ENCODE assay signal across 12 cellular contexts in genomic region chr9:98523231-98523901, GRCh38.
DNase-seq lines count a peak whose midpoint lies in the region; TF ChIP-seq lines count a peak whose summit lies in the region.
"Had no signal": no experiment of that assay in that cellular context is flagged by ENCODE, and none has a peak within 500 bp of the region (broad histone marks: within the 10 kb centered on the region; RNA-seq: fewer than 3 reads in every experiment).

No MANE protein-coding gene starts in this region.

- no peaks in the 10 kb centered on the region for H3K36me3 Mint-ChIP-seq in MCF 10A (ENCODE audit: insufficient read depth, unreplicated experiment)

- H3K27ac ChIP-seq in breast epithelium (no peak overlapping the region), stomach (no peak overlapping the region)

- DNase-seq in MCF 10A (ENCODE audit: unreplicated experiment) (peak; percentile 21), breast epithelium (ENCODE audit: low spot score in 2 of 2) (no peak), RPMI7951 (ENCODE audit: low read depth) (peak; percentile 26), fibroblast of villous mesenchyme (ENCODE audit: low read depth) (peak; percentile 51), HK-2 (ENCODE audit: unreplicated experiment) (no peak), DMS 273 (lab: John Stamatoyannopoulos, UW; ENCODE audit: unreplicated experiment) (no peak), stomach (no peak)
- DNase-seq in activated CD8-positive, alpha-beta memory T cell treated with anti-CD3 and anti-CD28 coated beads, Interleukin-2, amount 50 U/mL, for 48 hours, result no peak
- DNase-seq: NCI-H1436 treated with DMSO at 0.1 percent for 48 hours had no signal

- no TSS peak for BruUV-seq in MCF 10A (replicated peaks; lab: Mats Ljungman, UMichigan)

- TF ChIP-seq CTCF in MCF 10A (IDR thresholded peaks at IDR 0.05; ENCODE audit: unreplicated experiment), result peak; percentile 30
- TF ChIP-seq CTCF in breast epithelium (IDR thresholded peaks at IDR 0.05), result no peak
- TF ChIP-seq CTCF in fibroblast of villous mesenchyme (IDR thresholded peaks at IDR 0.05; ENCODE audit: insufficient read depth, low read depth, low read length), result peak; percentile 65
- TF ChIP-seq CTCF in stomach (IDR thresholded peaks at IDR 0.05), result no peak

- H3K4me3 ChIP-seq in breast epithelium (no peak overlapping the region), fibroblast of villous mesenchyme (ENCODE audit: low read depth, low read length) (no peak overlapping the region), stomach (no peak overlapping the region)

- no peak for TF ChIP-seq POLR2A in breast epithelium (IDR thresholded peaks at IDR 0.05)
- no peak for TF ChIP-seq POLR2A in stomach (IDR thresholded peaks at IDR 0.05)

- no peaks in the 10 kb centered on the region for H3K36me3 ChIP-seq in breast epithelium
- no peaks in the 10 kb centered on the region for H3K36me3 ChIP-seq in stomach

- H3K4me1 Mint-ChIP-seq in MCF 10A (ENCODE audit: insufficient read depth, unreplicated experiment), result peaks cover 8% of the 10 kb centered on the region
- H3K4me1 Mint-ChIP-seq: B cell; central memory CD8-positive, alpha-beta T cell; nephron had no signal

- POLR2A ChIA-PET in MCF 10A (lab: Yijun Ruan, JAX), result interaction anchor here (0.6 to 0.8 kb wide), 3 partner anchors 18 to 629 kb away, joined by 3 to 4 read pairs (median 3); no protein-coding TSS in a partner anchor

- peaks cover 41% of the 10 kb centered on the region for H3K27me3 Mint-ChIP-seq in MCF 10A (ENCODE audit: insufficient read depth, unreplicated experiment)

- H3K4me1 ChIP-seq in breast epithelium (no peaks in the 10 kb centered on the region), stomach (no peaks in the 10 kb centered on the region)

- no peak for TF ChIP-seq EP300 in stomach (IDR thresholded peaks at IDR 0.05)

- H3K27me3 ChIP-seq in breast epithelium, result peaks cover 0 to 2% of the 10 kb centered on the region in 2 donors
- H3K27me3 ChIP-seq in stomach, result peaks cover 0 to 10% (median 0%) of the 10 kb centered on the region in 3 donors

- intact Hi-C loops in MCF 10A (cut with micrococcal nuclease), result loop anchor here (2.0 kb wide), 1 partner anchor 209 kb away; no protein-coding TSS in a partner anchor
- intact Hi-C loops in breast epithelium (cut with DNase I; ENCODE audit: low total_unique reads), result no loop called here
- intact Hi-C loops in stomach (cut with DNase I; ENCODE audit: low total_unique reads), result no loop called here

- H3K4me3 Mint-ChIP-seq in MCF 10A (ENCODE audit: unreplicated experiment), result no peak overlapping the region
- H3K4me3 Mint-ChIP-seq: B cell; central memory CD8-positive, alpha-beta T cell; nephron had no signal

- H3K9me3 ChIP-seq in breast epithelium, result peaks cover 0 to 4% of the 10 kb centered on the region in 2 donors
- H3K9me3 ChIP-seq in stomach, result no peaks in the 10 kb centered on the region

- 42 to 53% (median 47%) methylated on average over 5 of the region's 5 CpGs for WGBS in stomach, 5 donors

- no peaks in the 10 kb centered on the region for H3K9me3 Mint-ChIP-seq in MCF 10A (ENCODE audit: unreplicated experiment)
- H3K9me3 Mint-ChIP-seq: central memory CD8-positive, alpha-beta T cell had no signal

- CTCF ChIA-PET in MCF 10A (lab: Yijun Ruan, JAX), result interaction anchor here (0.5 to 1.0 kb wide), 5 partner anchors 15 to 209 kb away, joined by 3 to 4 read pairs (median 3); no protein-coding TSS in a partner anchor

- H3K27ac Mint-ChIP-seq in MCF 10A (ENCODE audit: low read depth, unreplicated experiment), result no peak overlapping the region
- H3K27ac Mint-ChIP-seq: B cell, nephron had no signal

Comparison
In these comparisons a context has a peak if more than half of its experiments do, and no peak if none do; other contexts are left out.
1. DNase-seq: peak in MCF 10A (single experiment), RPMI7951 (single experiment) and fibroblast of villous mesenchyme (single experiment); none in breast epithelium (0 of 2), HK-2 (single experiment), DMS 273 (single experiment), stomach (single experiment) and activated CD8-positive, alpha-beta memory T cell treated with anti-CD3 and anti-CD28 coated beads, Interleukin-2, amount 50 U/mL, for 48 hours (single experiment).
2. CTCF ChIP-seq: peak in MCF 10A (single experiment) and fibroblast of villous mesenchyme (single experiment); none in breast epithelium (0 of 3) and stomach (0 of 7).